ENCODE assay signal across 1 cellular context in the genomic region with DNA sequence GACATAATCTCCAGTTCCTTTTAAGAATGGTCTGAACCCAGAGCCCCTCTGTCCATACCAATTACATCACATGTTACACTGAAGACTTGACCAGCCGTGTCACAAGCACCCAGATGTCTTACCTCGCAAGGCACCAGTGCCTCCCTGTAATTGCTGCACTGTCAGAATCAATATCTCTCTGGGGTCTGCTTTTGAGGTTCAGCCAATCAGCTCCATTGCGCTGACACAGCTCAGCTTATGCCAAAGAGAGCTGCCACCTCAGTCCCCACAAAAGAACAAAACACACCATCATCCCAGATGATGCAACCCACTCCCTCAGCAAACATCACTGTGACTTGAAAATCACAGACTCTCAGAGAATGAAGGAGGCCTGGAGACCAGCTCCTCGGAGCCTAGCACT.
TF ChIP-seq lines count a peak whose summit lies in the region.

No MANE protein-coding gene starts in this region.

TF ChIP-seq in GM23338, 12 proteins besides CTCF, POLR2A, EP300 and RAD21 (continued from another document):
- TF ChIP-seq, protein P1, sequence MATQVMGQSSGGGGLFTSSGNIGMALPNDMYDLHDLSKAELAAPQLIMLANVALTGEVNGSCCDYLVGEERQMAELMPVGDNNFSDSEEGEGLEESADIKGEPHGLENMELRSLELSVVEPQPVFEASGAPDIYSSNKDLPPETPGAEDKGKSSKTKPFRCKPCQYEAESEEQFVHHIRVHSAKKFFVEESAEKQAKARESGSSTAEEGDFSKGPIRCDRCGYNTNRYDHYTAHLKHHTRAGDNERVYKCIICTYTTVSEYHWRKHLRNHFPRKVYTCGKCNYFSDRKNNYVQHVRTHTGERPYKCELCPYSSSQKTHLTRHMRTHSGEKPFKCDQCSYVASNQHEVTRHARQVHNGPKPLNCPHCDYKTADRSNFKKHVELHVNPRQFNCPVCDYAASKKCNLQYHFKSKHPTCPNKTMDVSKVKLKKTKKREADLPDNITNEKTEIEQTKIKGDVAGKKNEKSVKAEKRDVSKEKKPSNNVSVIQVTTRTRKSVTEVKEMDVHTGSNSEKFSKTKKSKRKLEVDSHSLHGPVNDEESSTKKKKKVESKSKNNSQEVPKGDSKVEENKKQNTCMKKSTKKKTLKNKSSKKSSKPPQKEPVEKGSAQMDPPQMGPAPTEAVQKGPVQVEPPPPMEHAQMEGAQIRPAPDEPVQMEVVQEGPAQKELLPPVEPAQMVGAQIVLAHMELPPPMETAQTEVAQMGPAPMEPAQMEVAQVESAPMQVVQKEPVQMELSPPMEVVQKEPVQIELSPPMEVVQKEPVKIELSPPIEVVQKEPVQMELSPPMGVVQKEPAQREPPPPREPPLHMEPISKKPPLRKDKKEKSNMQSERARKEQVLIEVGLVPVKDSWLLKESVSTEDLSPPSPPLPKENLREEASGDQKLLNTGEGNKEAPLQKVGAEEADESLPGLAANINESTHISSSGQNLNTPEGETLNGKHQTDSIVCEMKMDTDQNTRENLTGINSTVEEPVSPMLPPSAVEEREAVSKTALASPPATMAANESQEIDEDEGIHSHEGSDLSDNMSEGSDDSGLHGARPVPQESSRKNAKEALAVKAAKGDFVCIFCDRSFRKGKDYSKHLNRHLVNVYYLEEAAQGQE (IDR thresholded peaks at IDR 0.05; ENCODE audit: unreplicated experiment), result no peak
